ENCODE assay signal across 14 cellular contexts in genomic region chr10:93222211-93222754, GRCh38.
DNase-seq lines count a peak whose midpoint lies in the region; TF ChIP-seq lines count a peak whose summit lies in the region.
"Had no signal": no experiment of that assay in that cellular context is flagged by ENCODE, and none has a peak within 500 bp of the region (broad histone marks: within the 10 kb centered on the region; RNA-seq: fewer than 3 reads in every experiment).

No MANE protein-coding gene starts in this region.

- peak overlapping the region; percentile 11 for H3K27ac Mint-ChIP-seq in nephron progenitor cell

- peaks cover 9% of the 10 kb centered on the region for H3K27me3 Mint-ChIP-seq in nephron progenitor cell (ENCODE audit: low read depth, poor library complexity)

- peaks cover 4% of the 10 kb centered on the region for H3K36me3 Mint-ChIP-seq in nephron progenitor cell (ENCODE audit: low read depth)
- H3K36me3 Mint-ChIP-seq: CD4-positive, alpha-beta memory T cell had no signal

- H3K4me3 Mint-ChIP-seq in nephron progenitor cell: no peak overlapping the region
- H3K4me3 Mint-ChIP-seq: CD4-positive, alpha-beta memory T cell had no signal

- POLR2A ChIA-PET in HEK293T (lab: Yijun Ruan, JAX) (no interaction called here), RWPE1 (lab: Yijun Ruan, JAX; ENCODE audit: low non-redundant PET) (no interaction called here)

- H3K27ac ChIP-seq in RWPE1: no peak overlapping the region
- H3K27ac ChIP-seq: A549, C4-2B had no signal

- TF ChIP-seq CTCF in choroid plexus epithelial cell (conservative IDR thresholded peaks at IDR 0.05; ENCODE audit: low read depth, low read length) (no peak), nephron progenitor cell (IDR thresholded peaks at IDR 0.05) (no peak), RWPE1 (conservative IDR thresholded peaks at IDR 0.05; ENCODE audit: low read depth) (no peak)

- peaks cover 33% of the 10 kb centered on the region for H3K4me1 Mint-ChIP-seq in nephron progenitor cell

- DNase-seq in M059J (ENCODE audit: low read depth) (peak; percentile 8), choroid plexus epithelial cell (ENCODE audit: low read depth) (peak; percentile 31), left kidney (ENCODE audit: low read depth, low spot score) (peak; percentile 5), nephron progenitor cell (no peak), HEK293T (ENCODE audit: extremely low spot score) (no peak), RWPE1 (ENCODE audit: low spot score) (no peak), SHP77 (lab: John Stamatoyannopoulos, UW) (no peak), NCI-H446 treated with DMSO at 0.1 percent for 48 hours (lab: John Stamatoyannopoulos, UW) (no peak)
- DNase-seq: BE2C; CD4-positive, alpha-beta memory T cell; DMS79; EL had no signal

- peaks cover 14% of the 10 kb centered on the region for H3K9me3 Mint-ChIP-seq in nephron progenitor cell

- CTCF ChIA-PET in HEK293T (lab: Yijun Ruan, JAX): interaction anchor here (0.5 to 1.0 kb wide), 3 partner anchors 130 to 752 kb away, joined by 3 to 5 read pairs (median 4); no protein-coding TSS in a partner anchor
- CTCF ChIA-PET in RWPE1 (lab: Yijun Ruan, JAX): interaction anchor here (1.5 kb wide), 1 partner anchor 142 kb away, joined by 4 read pairs; no protein-coding TSS in a partner anchor

- H3K4me3 ChIP-seq in choroid plexus epithelial cell (ENCODE audit: low read depth, low read length): no peak overlapping the region
- H3K4me3 ChIP-seq: A549 had no signal

TF ChIP-seq in HEK293T, 16 proteins besides CTCF, POLR2A, EP300 and RAD21:
- TF ChIP-seq HDGF (IDR thresholded peaks at IDR 0.05; ENCODE audit: borderline replicate concordance): no peak
- no peak for TF ChIP-seq FOXK2 (IDR thresholded peaks at IDR 0.05)
- TF ChIP-seq ZNF384 (IDR thresholded peaks at IDR 0.05): no peak
- TF ChIP-seq SP1 (IDR thresholded peaks at IDR 0.05): no peak
- no peak for TF ChIP-seq TARDBP (IDR thresholded peaks at IDR 0.05)
- TF ChIP-seq NFRKB (IDR thresholded peaks at IDR 0.05): no peak
- no peak for TF ChIP-seq ELF4 (IDR thresholded peaks at IDR 0.05)
- no peak for TF ChIP-seq PKNOX1 (IDR thresholded peaks at IDR 0.05)
- no peak for TF ChIP-seq LEF1 (IDR thresholded peaks at IDR 0.05; ENCODE audit: borderline replicate concordance)
- no peak for TF ChIP-seq FOXM1 (IDR thresholded peaks at IDR 0.05; ENCODE audit: borderline replicate concordance)
- no peak for TF ChIP-seq FOXA1 (IDR thresholded peaks at IDR 0.05)
- no peak for TF ChIP-seq CTBP1 (IDR thresholded peaks at IDR 0.05; ENCODE audit: borderline replicate concordance)
- no peak for TF ChIP-seq SUZ12 (IDR thresholded peaks at IDR 0.05)
- no peak for TF ChIP-seq BHLHE40 (IDR thresholded peaks at IDR 0.05; ENCODE audit: borderline replicate concordance)
- no peak for TF ChIP-seq ARNT (IDR thresholded peaks at IDR 0.05)
- no peak for TF ChIP-seq L3MBTL2 (conservative IDR thresholded peaks at IDR 0.05)
TF ChIP-seq in HEK293T: peak in this region for 0.

Comparison
In these comparisons a context has a peak if more than half of its experiments do, and no peak if none do; other contexts are left out.
1. DNase-seq: peak in M059J (single experiment), choroid plexus epithelial cell (single experiment) and left kidney (single experiment); none in nephron progenitor cell (single experiment), HEK293T (single experiment), RWPE1 (single experiment), SHP77 (0 of 2) and NCI-H446 treated with DMSO at 0.1 percent for 48 hours (single experiment).